In the genomic region with DNA sequence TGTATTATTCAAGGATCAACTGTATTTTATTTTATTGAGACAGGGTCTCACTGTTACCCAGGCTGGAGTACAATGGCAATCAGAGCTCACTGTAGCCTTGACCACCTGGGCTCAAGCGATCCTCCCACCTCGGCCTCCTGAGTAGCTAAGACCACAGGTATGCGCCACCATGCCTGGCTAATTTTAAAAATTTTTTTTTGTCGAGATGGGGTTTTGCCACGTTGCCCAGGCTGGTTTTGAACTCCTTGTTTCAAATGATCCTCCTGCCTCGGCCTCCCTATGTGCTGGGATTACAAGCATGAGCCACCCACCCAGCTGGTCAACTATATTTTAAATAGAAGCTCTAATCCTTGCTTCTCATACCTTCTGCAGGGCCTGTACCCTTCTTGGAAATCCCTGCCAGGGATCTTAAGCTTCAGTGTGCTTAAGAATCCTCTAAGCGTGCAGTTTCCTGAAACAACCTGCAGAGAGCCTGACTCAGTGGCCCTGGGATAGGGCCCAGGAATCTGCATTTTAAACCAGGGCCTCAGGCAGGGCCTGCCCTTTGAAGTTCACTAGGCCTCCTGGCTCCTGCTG, we compare ENCODE assay signal across 2 cellular contexts.
TF ChIP-seq lines count a peak whose summit lies in the region.

No MANE protein-coding gene starts in this region.

TF ChIP-seq in liver, 16 proteins besides CTCF, POLR2A, EP300 and RAD21:
- TF ChIP-seq HNF4G (IDR thresholded peaks at IDR 0.05): no peak
- no peak for TF ChIP-seq TAF1 (conservative IDR thresholded peaks at IDR 0.05)
- no peak for TF ChIP-seq SP1 (IDR thresholded peaks at IDR 0.05)
- TF ChIP-seq YY1 (IDR thresholded peaks at IDR 0.05): no peak
- no peak for TF ChIP-seq ZBTB33 (IDR thresholded peaks at IDR 0.05)
- TF ChIP-seq RXRA (IDR thresholded peaks at IDR 0.05): no peak
- TF ChIP-seq MAX (IDR thresholded peaks at IDR 0.05): no peak
- no peak for TF ChIP-seq FOXA1 (IDR thresholded peaks at IDR 0.05)
- TF ChIP-seq GABPA (IDR thresholded peaks at IDR 0.05 in 1 of 2, conservative IDR thresholded peaks at IDR 0.05 in 1 of 2): no peak
- no peak for TF ChIP-seq FOXA2 (IDR thresholded peaks at IDR 0.05)

TF ChIP-seq in HepG2, 621 proteins besides CTCF, POLR2A, EP300 and RAD21:
- TF ChIP-seq HNF4A (CRISPR knock-in tag; IDR thresholded peaks at IDR 0.05) (no peak), ZNF7 (CRISPR knock-in tag; IDR thresholded peaks at IDR 0.05) (no peak), TFAP4 (IDR thresholded peaks at IDR 0.05; ENCODE audit: borderline replicate concordance, low read depth) (no peak), ZKSCAN8 (CRISPR knock-in tag; IDR thresholded peaks at IDR 0.05; ENCODE audit: borderline replicate concordance) (no peak), ZNF556 (CRISPR knock-in tag; IDR thresholded peaks at IDR 0.05; ENCODE audit: borderline replicate concordance) (no peak), ZNF225 (CRISPR knock-in tag; IDR thresholded peaks at IDR 0.05) (no peak), SAFB2 (CRISPR knock-in tag; IDR thresholded peaks at IDR 0.05; ENCODE audit: borderline replicate concordance, low read depth) (no peak), ZMYM2 (CRISPR knock-in tag; IDR thresholded peaks at IDR 0.05) (no peak), ZIK1 (CRISPR knock-in tag; IDR thresholded peaks at IDR 0.05; ENCODE audit: borderline replicate concordance, low read depth) (no peak), ZNF232 (CRISPR knock-in tag; IDR thresholded peaks at IDR 0.05; ENCODE audit: borderline replicate concordance) (no peak), SMAD3 (CRISPR knock-in tag; IDR thresholded peaks at IDR 0.05) (no peak), MLLT10 (CRISPR knock-in tag; IDR thresholded peaks at IDR 0.05) (no peak), CEBPB (IDR thresholded peaks at IDR 0.05; ENCODE audit: borderline replicate concordance, low read depth, low read length) (no peak), PHF8 (CRISPR knock-in tag; IDR thresholded peaks at IDR 0.05) (no peak), ZNF589 (CRISPR knock-in tag; conservative IDR thresholded peaks at IDR 0.05) (no peak), IKZF5 (CRISPR knock-in tag; IDR thresholded peaks at IDR 0.05) (no peak), HIC2 (CRISPR knock-in tag; IDR thresholded peaks at IDR 0.05; ENCODE audit: low read depth) (no peak), DNMT3B (CRISPR knock-in tag; conservative IDR thresholded peaks at IDR 0.05) (no peak), NR2C2 (CRISPR knock-in tag; IDR thresholded peaks at IDR 0.05; ENCODE audit: borderline replicate concordance) (no peak)
- TF ChIP-seq, protein P1, sequence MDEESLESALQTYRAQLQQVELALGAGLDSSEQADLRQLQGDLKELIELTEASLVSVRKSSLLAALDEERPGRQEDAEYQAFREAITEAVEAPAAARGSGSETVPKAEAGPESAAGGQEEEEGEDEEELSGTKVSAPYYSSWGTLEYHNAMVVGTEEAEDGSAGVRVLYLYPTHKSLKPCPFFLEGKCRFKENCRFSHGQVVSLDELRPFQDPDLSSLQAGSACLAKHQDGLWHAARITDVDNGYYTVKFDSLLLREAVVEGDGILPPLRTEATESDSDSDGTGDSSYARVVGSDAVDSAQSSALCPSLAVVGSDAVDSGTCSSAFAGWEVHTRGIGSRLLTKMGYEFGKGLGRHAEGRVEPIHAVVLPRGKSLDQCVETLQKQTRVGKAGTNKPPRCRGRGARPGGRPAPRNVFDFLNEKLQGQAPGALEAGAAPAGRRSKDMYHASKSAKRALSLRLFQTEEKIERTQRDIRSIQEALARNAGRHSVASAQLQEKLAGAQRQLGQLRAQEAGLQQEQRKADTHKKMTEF (CRISPR knock-in tag; IDR thresholded peaks at IDR 0.05): no peak
TF ChIP-seq in HepG2: peak in this region for 0.
